13 cellular contexts compared by ENCODE assay signal in the genomic region with DNA sequence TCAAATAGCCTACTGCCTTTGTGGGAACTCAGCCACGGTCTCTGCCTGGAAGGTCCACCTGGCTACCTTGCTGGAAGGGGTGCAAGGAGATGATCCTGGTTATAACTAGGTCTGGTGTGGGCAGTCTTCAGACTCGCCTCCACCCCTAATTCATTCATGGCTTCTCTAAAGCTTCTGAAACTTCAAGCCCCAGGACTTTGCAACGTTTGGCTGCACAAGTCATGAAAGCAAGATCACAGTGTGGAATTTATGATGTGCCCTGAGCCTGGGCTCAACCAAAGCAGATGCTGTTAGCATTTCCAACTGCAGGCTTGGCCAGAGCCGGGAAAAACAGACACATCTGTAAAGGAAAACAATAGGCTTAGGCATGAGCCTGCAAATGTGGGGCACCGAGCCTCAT.
"Had no signal": no experiment of that assay in that cellular context is flagged by ENCODE, and none has a peak within 500 bp of the region (broad histone marks: within the 10 kb centered on the region; RNA-seq: fewer than 3 reads in every experiment).

No MANE protein-coding gene starts in this region.

- H3K36me3 ChIP-seq: esophagus muscularis mucosa, stomach, thoracic aorta had no signal

- ATAC-seq: left lobe of liver; natural killer cell treated with Interleukin-12 subunit alpha and Interleukin-12 subunit beta and Interleukin-15 and Interleukin-18, amount 100 ng/mL, for 72 hours had no signal

- H3K9me3 ChIP-seq: esophagus muscularis mucosa, stomach, thoracic aorta had no signal

- DNase-seq: activated CD4-positive, alpha-beta T cell treated with anti-CD3 and anti-CD28 coated beads, Interleukin-2, amount 50 U/mL, for 1 hour; activated CD4-positive, CD25-positive, alpha-beta regulatory T cell; activated effector memory CD4-positive, alpha-beta T cell treated with anti-CD3 and anti-CD28 coated beads, Interleukin-2, amount 50 U/mL, for 16 hours; activated naive CD8-positive, alpha-beta T cell treated with anti-CD3 and anti-CD28 coated beads for 36 hours; aorta; dorsolateral prefrontal cortex; immature natural killer cell; stimulated activated CD4-positive, alpha-beta T cell treated with anti-CD3 and anti-CD28 coated beads, Interleukin-4, amount 100 ng/mL, for 4 hours; stomach had no signal

- H3K27me3 ChIP-seq: dorsolateral prefrontal cortex, esophagus muscularis mucosa, stomach had no signal

- H3K27ac ChIP-seq: dorsolateral prefrontal cortex, esophagus muscularis mucosa, stomach, thoracic aorta had no signal

- H3K4me1 ChIP-seq: stomach had no signal

- H3K4me3 ChIP-seq: dorsolateral prefrontal cortex, esophagus muscularis mucosa, stomach, thoracic aorta had no signal
